Comparison of ENCODE assay signal across 1 cellular context in the genomic region with DNA sequence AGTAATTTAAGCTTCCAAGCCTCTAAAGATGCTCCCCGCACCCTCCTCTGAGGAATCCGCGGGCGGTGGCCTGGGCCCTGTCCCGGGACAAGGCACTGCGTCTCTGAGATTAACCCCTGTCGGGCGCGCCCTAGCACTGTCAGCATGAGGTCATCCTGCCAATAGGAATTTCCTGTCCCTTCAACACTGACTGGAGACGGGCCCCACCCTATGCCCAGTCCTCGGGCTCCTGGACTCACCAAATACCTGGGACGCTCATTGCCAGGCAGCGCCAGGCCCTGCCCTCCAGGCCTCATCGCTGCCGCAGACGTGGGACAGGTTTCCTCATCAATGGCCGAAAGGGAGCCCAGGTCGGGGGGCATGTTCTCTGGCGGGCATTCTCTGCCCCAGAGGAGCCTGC.
TF ChIP-seq lines count a peak whose summit lies in the region.

No MANE protein-coding gene starts in this region.

TF ChIP-seq in SK-N-SH, 30 proteins besides CTCF, POLR2A, EP300 and RAD21:
- TF ChIP-seq PBX3 (IDR thresholded peaks at IDR 0.05) (no peak), EZH2phosphoT487 (IDR thresholded peaks at IDR 0.05; ENCODE audit: borderline replicate concordance, low read depth) (no peak), NRF1 (IDR thresholded peaks at IDR 0.05; ENCODE audit: low read depth, low read length) (no peak), POLR2AphosphoS5 (IDR thresholded peaks at IDR 0.05; ENCODE audit: low read depth, low read length) (no peak), GABPA (IDR thresholded peaks at IDR 0.05; ENCODE audit: low read depth) (no peak), TCF12 (IDR thresholded peaks at IDR 0.05) (no peak), RFX5 (IDR thresholded peaks at IDR 0.05; ENCODE audit: low read length) (no peak), NFIC (IDR thresholded peaks at IDR 0.05; ENCODE audit: borderline replicate concordance) (no peak), SIN3A (IDR thresholded peaks at IDR 0.05; ENCODE audit: borderline replicate concordance, low read depth, low read length) (no peak), FOSL2 (IDR thresholded peaks at IDR 0.05; ENCODE audit: borderline replicate concordance, low read depth) (no peak), USF2 (IDR thresholded peaks at IDR 0.05; ENCODE audit: borderline replicate concordance, low read depth, low read length) (no peak), IRF3 (IDR thresholded peaks at IDR 0.05; ENCODE audit: low read depth, low read length) (no peak), SMC3 (IDR thresholded peaks at IDR 0.05; ENCODE audit: low read depth, low read length) (no peak), YY1 (IDR thresholded peaks at IDR 0.05; ENCODE audit: low read depth) (no peak), FOXJ3 (CRISPR knock-in tag; IDR thresholded peaks at IDR 0.05) (no peak), USF1 (IDR thresholded peaks at IDR 0.05; ENCODE audit: borderline replicate concordance, low read depth) (no peak), GATA2 (CRISPR knock-in tag; IDR thresholded peaks at IDR 0.05) (no peak), CHD2 (IDR thresholded peaks at IDR 0.05; ENCODE audit: low read length, partially characterized antibody) (no peak), FOXM1 (IDR thresholded peaks at IDR 0.05; ENCODE audit: low read depth) (no peak)
- TF ChIP-seq, protein P1, sequence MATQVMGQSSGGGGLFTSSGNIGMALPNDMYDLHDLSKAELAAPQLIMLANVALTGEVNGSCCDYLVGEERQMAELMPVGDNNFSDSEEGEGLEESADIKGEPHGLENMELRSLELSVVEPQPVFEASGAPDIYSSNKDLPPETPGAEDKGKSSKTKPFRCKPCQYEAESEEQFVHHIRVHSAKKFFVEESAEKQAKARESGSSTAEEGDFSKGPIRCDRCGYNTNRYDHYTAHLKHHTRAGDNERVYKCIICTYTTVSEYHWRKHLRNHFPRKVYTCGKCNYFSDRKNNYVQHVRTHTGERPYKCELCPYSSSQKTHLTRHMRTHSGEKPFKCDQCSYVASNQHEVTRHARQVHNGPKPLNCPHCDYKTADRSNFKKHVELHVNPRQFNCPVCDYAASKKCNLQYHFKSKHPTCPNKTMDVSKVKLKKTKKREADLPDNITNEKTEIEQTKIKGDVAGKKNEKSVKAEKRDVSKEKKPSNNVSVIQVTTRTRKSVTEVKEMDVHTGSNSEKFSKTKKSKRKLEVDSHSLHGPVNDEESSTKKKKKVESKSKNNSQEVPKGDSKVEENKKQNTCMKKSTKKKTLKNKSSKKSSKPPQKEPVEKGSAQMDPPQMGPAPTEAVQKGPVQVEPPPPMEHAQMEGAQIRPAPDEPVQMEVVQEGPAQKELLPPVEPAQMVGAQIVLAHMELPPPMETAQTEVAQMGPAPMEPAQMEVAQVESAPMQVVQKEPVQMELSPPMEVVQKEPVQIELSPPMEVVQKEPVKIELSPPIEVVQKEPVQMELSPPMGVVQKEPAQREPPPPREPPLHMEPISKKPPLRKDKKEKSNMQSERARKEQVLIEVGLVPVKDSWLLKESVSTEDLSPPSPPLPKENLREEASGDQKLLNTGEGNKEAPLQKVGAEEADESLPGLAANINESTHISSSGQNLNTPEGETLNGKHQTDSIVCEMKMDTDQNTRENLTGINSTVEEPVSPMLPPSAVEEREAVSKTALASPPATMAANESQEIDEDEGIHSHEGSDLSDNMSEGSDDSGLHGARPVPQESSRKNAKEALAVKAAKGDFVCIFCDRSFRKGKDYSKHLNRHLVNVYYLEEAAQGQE (IDR thresholded peaks at IDR 0.05; ENCODE audit: low read depth, low read length), result no peak
TF ChIP-seq in SK-N-SH: peak in this region for 0.
